Comparison of ENCODE assay signal across 15 cellular contexts in the genomic region with DNA sequence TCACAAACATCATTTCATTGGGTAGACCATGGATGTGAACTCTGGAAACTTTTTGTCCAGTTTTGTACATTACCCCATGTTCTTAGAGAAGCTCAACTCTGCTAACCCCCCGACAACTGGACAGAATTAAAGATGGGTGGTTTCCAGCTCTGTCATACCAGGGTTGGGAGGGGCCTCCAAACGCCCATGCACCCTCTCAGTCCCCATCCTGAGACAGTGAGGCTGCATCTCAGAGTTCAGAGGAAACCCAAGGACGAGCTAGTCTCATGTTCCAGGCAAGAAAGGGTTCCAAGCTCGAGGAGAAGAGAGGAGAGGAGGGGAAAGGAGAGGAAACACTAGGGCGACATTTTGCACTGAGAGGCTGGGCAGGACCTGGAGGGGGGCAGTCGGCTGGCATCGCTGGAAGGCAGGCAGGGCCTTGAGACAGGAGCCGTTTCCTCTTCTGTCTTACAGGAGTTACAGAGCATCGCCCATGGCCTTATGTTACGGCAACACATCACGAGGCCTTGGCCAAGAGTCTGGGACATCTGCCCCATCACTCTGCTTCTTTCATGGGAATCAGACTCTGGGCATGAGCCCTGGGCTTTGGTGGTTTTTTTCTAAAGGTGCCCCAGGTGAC. TPM values are rescaled to one million over a fixed set of nuclear protein-coding genes. Genes with fewer than 3 reads are reported as not detected.
A peak's percentile ranks its signal among the peaks of the same experiment; 100 is the strongest.
DNase-seq lines count a peak whose midpoint lies in the region; ATAC-seq and TF ChIP-seq lines count a peak whose summit lies in the region.
"Had no signal": no experiment of that assay in that cellular context is flagged by ENCODE, and none has a peak within 500 bp of the region (broad histone marks: within the 10 kb centered on the region; RNA-seq: fewer than 3 reads in every experiment).

No MANE protein-coding gene starts in this region.

- H3K36me3 Mint-ChIP-seq in CD4-positive, alpha-beta T cell (ENCODE audit: low read depth) = peaks cover 50% of the 10 kb centered on the region

- H3K27me3 ChIP-seq in CD4-positive, alpha-beta T cell (ENCODE audit: control insufficient read depth, insufficient read depth, low read length) = no peaks in the 10 kb centered on the region
- no peaks in the 10 kb centered on the region for H3K27me3 ChIP-seq in upper lobe of right lung

- H3K4me1 Mint-ChIP-seq in CD4-positive, alpha-beta T cell (ENCODE audit: low read depth) = peaks cover 97% of the 10 kb centered on the region

- H3K36me3 ChIP-seq in upper lobe of right lung = no peaks in the 10 kb centered on the region
- H3K36me3 ChIP-seq: thoracic aorta had no signal

- no peak overlapping the region for H3K4me3 Mint-ChIP-seq in CD4-positive, alpha-beta T cell
- H3K4me3 Mint-ChIP-seq: activated CD8-positive, alpha-beta memory T cell treated with anti-CD3 and anti-CD28 coated beads, Interleukin-2, amount 10 ng/mL, durations not matched to agents 7 days and 5 days had no signal

- POLR2A ChIA-PET in CD4-positive, alpha-beta T cell (lab: Charles Lee) = interaction anchor here (0.9 to 4.0 kb wide), 6 partner anchors 10 to 34 kb away, joined by 3 to 45 read pairs (median 5); no protein-coding TSS in a partner anchor

- H3K4me1 ChIP-seq in upper lobe of right lung = peaks cover 17% of the 10 kb centered on the region
- H3K4me1 ChIP-seq: parathyroid adenoma had no signal

- intact Hi-C loops in CD4-positive, alpha-beta T cell (cut with DNase I, micrococcal nuclease) = loop anchor here in 1 of 2 experiments (5.0 kb wide), 1 partner anchor 35 kb away; no protein-coding TSS in a partner anchor
- intact Hi-C loops in upper lobe of right lung (cut with DNase I) = no loop called here

- peak overlapping the region; percentile 71 for H3K27ac Mint-ChIP-seq in CD4-positive, alpha-beta T cell

- CTCF ChIA-PET in CD4-positive, alpha-beta T cell (lab: Charles Lee) = interaction anchor here (1.0 to 2.3 kb wide), 2 partner anchors 19 to 34 kb away, joined by 5 to 9 read pairs; no protein-coding TSS in a partner anchor

- DNase-seq in CD4-positive, alpha-beta T cell = no peak
- DNase-seq in upper lobe of right lung (no peak), cerebellum (ENCODE audit: low spot score) (no peak)
- DNase-seq: activated CD8-positive, alpha-beta memory T cell treated with anti-CD3 and anti-CD28 coated beads, Interleukin-2, amount 10 ng/mL, durations not matched to agents 7 days and 5 days; AML-193; DMS53; SIG-M5 had no signal

- H3K9me3 Mint-ChIP-seq in CD4-positive, alpha-beta T cell = peaks cover 2% of the 10 kb centered on the region

- no peak for ATAC-seq in CD4-positive, alpha-beta T cell (ENCODE audit: poor library complexity)
- ATAC-seq in GM18868 (IDR thresholded peaks at IDR 0.05; ENCODE audit: unreplicated experiment) (peak; percentile 63), HG03442 (IDR thresholded peaks at IDR 0.05; ENCODE audit: unreplicated experiment) (peak; percentile 30), GM19467 (IDR thresholded peaks at IDR 0.05; ENCODE audit: unreplicated experiment) (no peak), upper lobe of right lung (no peak), GM21423 (IDR thresholded peaks at IDR 0.05; ENCODE audit: unreplicated experiment) (no peak)

- no peak for TF ChIP-seq CTCF in CD4-positive, alpha-beta T cell (IDR thresholded peaks at IDR 0.05)
- no peak for TF ChIP-seq CTCF in upper lobe of right lung (IDR thresholded peaks at IDR 0.05)

- peak overlapping the region; percentile 14 for H3K27ac ChIP-seq in CD4-positive, alpha-beta T cell (ENCODE audit: low read depth, low read length)
- H3K27ac ChIP-seq in cingulate gyrus (ENCODE audit: low read depth, low read length) (peak overlapping the region; percentile 88), upper lobe of right lung (no peak overlapping the region)
- H3K27ac ChIP-seq: parathyroid adenoma, thoracic aorta had no signal

- no peak overlapping the region for H3K4me3 ChIP-seq in upper lobe of right lung
- H3K4me3 ChIP-seq: coronary artery, thoracic aorta had no signal

- no peaks in the 10 kb centered on the region for H3K27me3 Mint-ChIP-seq in CD4-positive, alpha-beta T cell
- H3K27me3 Mint-ChIP-seq: activated CD8-positive, alpha-beta memory T cell treated with anti-CD3 and anti-CD28 coated beads, Interleukin-2, amount 10 ng/mL, durations not matched to agents 7 days and 5 days had no signal

- H3K9me3 ChIP-seq in CD4-positive, alpha-beta T cell (ENCODE audit: control insufficient read depth, low read length) = no peaks in the 10 kb centered on the region
- no peaks in the 10 kb centered on the region for H3K9me3 ChIP-seq in upper lobe of right lung
- H3K9me3 ChIP-seq: thoracic aorta had no signal

RNA-seq across cellular contexts. Expression of gene MAL, which starts 16.4 kb away (rescaled TPM):
- total RNA-seq in CD4-positive, alpha-beta T cell = 100 to 1,000 TPM; 101 to 102 TPM
- total RNA-seq in upper lobe of right lung (21.2 TPM), cerebellum (not detected)
- total RNA-seq: thoracic aorta had no signal

Comparison
In these comparisons a context has a peak if more than half of its experiments do, and no peak if none do; other contexts are left out.
1. ATAC-seq: peak in GM18868 (single experiment) and HG03442 (single experiment); none in CD4-positive, alpha-beta T cell (single experiment), GM19467 (single experiment), upper lobe of right lung (single experiment) and GM21423 (single experiment).
2. RNA of gene MAL, which starts 16.4 kb away (total RNA-seq): 101 to 102 TPM in CD4-positive, alpha-beta T cell and 21.2 TPM in upper lobe of right lung (single experiment); not detected in cerebellum (single experiment); every median in the first group is over 10 times any median in the second.